ENCODE assay signal across 1 cellular context in genomic region chr22:21677606-21678443, GRCh38.
TF ChIP-seq lines count a peak whose summit lies in the region.

No MANE protein-coding gene starts in this region.

TF ChIP-seq in HepG2, 621 proteins besides CTCF, POLR2A, EP300 and RAD21 (continued from another document and continues in another):
- TF ChIP-seq ATF6 (CRISPR knock-in tag; conservative IDR thresholded peaks at IDR 0.05), result no peak
- no peak for TF ChIP-seq RARA (CRISPR knock-in tag; IDR thresholded peaks at IDR 0.05)
- TF ChIP-seq ZNF12 (CRISPR knock-in tag; IDR thresholded peaks at IDR 0.05), result no peak; the same call in 1 of the 2 replicates
- no peak for TF ChIP-seq ZNF280B (CRISPR knock-in tag; IDR thresholded peaks at IDR 0.05; ENCODE audit: borderline replicate concordance)
- TF ChIP-seq PCBP1 (IDR thresholded peaks at IDR 0.05; ENCODE audit: borderline replicate concordance, low read depth, low read length), result peak; percentile 76; the same call in 1 of the 2 replicates
- no peak for TF ChIP-seq ZNF138 (CRISPR knock-in tag; IDR thresholded peaks at IDR 0.05; ENCODE audit: low read depth)
- TF ChIP-seq SAFB2 (CRISPR knock-in tag; IDR thresholded peaks at IDR 0.05; ENCODE audit: borderline replicate concordance, low read depth), result 0 out of 2 replicates have a peak, but pooled peaks have one; percentile 29
- peak; percentile 95 for TF ChIP-seq FOXP4 (CRISPR knock-in tag; IDR thresholded peaks at IDR 0.05)
- no peak for TF ChIP-seq ZNF891 (CRISPR knock-in tag; IDR thresholded peaks at IDR 0.05)
- TF ChIP-seq RBM39 (IDR thresholded peaks at IDR 0.05; ENCODE audit: low read depth, low read length, poor library complexity, severe bottlenecking), result peak; percentile 47
- no peak; the same call in 1 of the 2 replicates for TF ChIP-seq GFI1 (CRISPR knock-in tag; IDR thresholded peaks at IDR 0.05; ENCODE audit: borderline replicate concordance)
- TF ChIP-seq ZBTB25 (CRISPR knock-in tag; IDR thresholded peaks at IDR 0.05), result no peak
- no peak for TF ChIP-seq MXD3 (CRISPR knock-in tag; IDR thresholded peaks at IDR 0.05)
- no peak for TF ChIP-seq ZC3H13 (CRISPR knock-in tag; IDR thresholded peaks at IDR 0.05)
- peak; percentile 83 for TF ChIP-seq ARNTL (CRISPR knock-in tag; IDR thresholded peaks at IDR 0.05)
- TF ChIP-seq ATF1 (CRISPR knock-in tag; IDR thresholded peaks at IDR 0.05), result no peak
- 0 out of 2 replicates have a peak, but pooled peaks have one; percentile 28 for TF ChIP-seq FOXK1 (CRISPR knock-in tag; IDR thresholded peaks at IDR 0.05; ENCODE audit: borderline replicate concordance, low read depth)
- TF ChIP-seq AKAP8 (CRISPR knock-in tag; IDR thresholded peaks at IDR 0.05), result peak; percentile 80; the same call in 1 of the 2 replicates
- TF ChIP-seq BRD4 (CRISPR knock-in tag; IDR thresholded peaks at IDR 0.05), result no peak
- TF ChIP-seq PAXIP1 (CRISPR knock-in tag; conservative IDR thresholded peaks at IDR 0.05), result peak; percentile 84
- peak; percentile 58; the same call in 1 of the 2 replicates for TF ChIP-seq ZNF710 (CRISPR knock-in tag; IDR thresholded peaks at IDR 0.05; ENCODE audit: borderline replicate concordance)
- peak; percentile 55; the same call in 1 of the 2 replicates for TF ChIP-seq ZGPAT (CRISPR knock-in tag; IDR thresholded peaks at IDR 0.05)
- no peak for TF ChIP-seq ZBTB14 (CRISPR knock-in tag; IDR thresholded peaks at IDR 0.05)
- peak; percentile 63 for TF ChIP-seq TFDP2 (CRISPR knock-in tag; IDR thresholded peaks at IDR 0.05)
- TF ChIP-seq IRF9 (CRISPR knock-in tag; IDR thresholded peaks at IDR 0.05; ENCODE audit: borderline replicate concordance), result peak; percentile 41; the same call in 1 of the 2 replicates
- no peak for TF ChIP-seq ZNF512 (CRISPR knock-in tag; IDR thresholded peaks at IDR 0.05)
- TF ChIP-seq CENPBD1 (CRISPR knock-in tag; IDR thresholded peaks at IDR 0.05; ENCODE audit: borderline replicate concordance, low read depth), result no peak
- 0 out of 2 replicates have a peak, but pooled peaks have one; percentile 62 for TF ChIP-seq HIVEP1 (CRISPR knock-in tag; IDR thresholded peaks at IDR 0.05)
- TF ChIP-seq FOXP1 (IDR thresholded peaks at IDR 0.05), result no peak
- peak; percentile 81; the same call in 1 of the 2 replicates for TF ChIP-seq FOXP1 (CRISPR knock-in tag; IDR thresholded peaks at IDR 0.05)
- peak; percentile 67; the same call in 1 of the 2 replicates for TF ChIP-seq ZNF691 (CRISPR knock-in tag; IDR thresholded peaks at IDR 0.05; ENCODE audit: borderline replicate concordance, low read depth)
- TF ChIP-seq RBM22 (optimal IDR thresholded peaks at IDR 0.05; ENCODE audit: low read length), result peak; percentile 42
